In the genomic region with DNA sequence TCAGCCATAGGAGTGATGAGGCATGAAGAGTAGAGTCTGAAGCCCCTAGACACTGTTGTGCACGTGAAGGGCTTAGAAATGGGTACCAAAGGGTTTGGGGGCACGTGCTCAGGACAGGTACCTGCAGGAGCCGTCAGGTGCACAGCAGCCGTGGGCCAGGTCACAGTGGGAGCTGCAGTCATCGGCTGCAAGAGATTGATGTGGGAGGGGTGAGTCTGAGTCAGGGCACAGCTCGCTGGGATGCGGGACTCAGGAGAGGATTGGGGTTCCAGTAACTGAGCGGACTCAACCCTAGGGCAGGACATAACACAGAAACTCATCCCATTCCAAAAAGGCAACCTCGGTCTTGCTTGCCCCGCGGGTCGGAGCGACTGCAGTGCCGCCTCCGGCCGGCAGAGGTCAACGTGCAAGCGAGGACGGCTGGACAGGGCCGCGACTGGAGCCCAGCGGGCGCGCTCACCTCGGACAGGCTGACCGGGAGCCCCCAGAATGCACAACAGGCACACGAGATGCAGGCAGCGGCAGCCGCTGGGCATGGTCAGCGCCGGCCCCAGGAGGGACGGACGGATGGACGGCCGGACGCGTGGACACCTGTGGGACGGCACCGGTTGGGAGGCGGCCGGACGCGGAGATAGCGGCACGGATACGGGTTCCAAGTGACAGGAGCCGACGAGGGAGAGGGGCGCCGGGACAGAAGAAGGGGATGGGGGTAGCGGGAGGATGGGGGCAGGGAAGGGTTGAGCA, we compare ENCODE assay signal across 8 cellular contexts. TPM values are rescaled to one million over a fixed set of nuclear protein-coding genes. Genes with fewer than 3 reads are reported as not detected.
DNase-seq lines count a peak whose midpoint lies in the region; ATAC-seq, FAIRE-seq and TF ChIP-seq lines count a peak whose summit lies in the region.

No MANE protein-coding gene starts in this region.

- peak; percentile 68 for ATAC-seq in GM21723 (IDR thresholded peaks at IDR 0.05; ENCODE audit: unreplicated experiment)
- ATAC-seq in HG03432 (IDR thresholded peaks at IDR 0.05; ENCODE audit: unreplicated experiment): no peak

- no peak for FAIRE-seq in small intestine (lab: Jason Lieb, UNC)

- DNase-seq in BJ (ENCODE audit: low read depth) (no peak), NCI-H2196 (lab: John Stamatoyannopoulos, UW; ENCODE audit: unreplicated experiment) (peak; percentile 82), caudate nucleus (lab: John Stamatoyannopoulos, UW) (peak in 57 of 61 donors; percentile 35 to 85 (median 65)), immature natural killer cell (peak; percentile 58 to 63 (median 63)), small intestine (peak; percentile 67)
- peak; percentile 38 for DNase-seq in activated CD4-positive, CD25-positive, alpha-beta regulatory T cell treated with anti-CD3 and anti-CD28 coated beads, Interleukin-2, amount 50 U/mL, for 16 hours (ENCODE audit: low read depth, low spot score)

- H3K27me3 ChIP-seq in BJ (ENCODE audit: control insufficient read depth, insufficient read depth, low read length) (0 out of 2 replicates have a peak, but pooled peaks cover 2% of the 10 kb centered on the region), small intestine (ENCODE audit: control insufficient read depth in 2 of 2, insufficient read depth in 2 of 2, low read length in 2 of 2) (peaks cover 0 to 6% of the 10 kb centered on the region in 2 donors)

- no peaks in the 10 kb centered on the region for H3K9me3 ChIP-seq in small intestine (ENCODE audit: control insufficient read depth, low read depth)

- H3K4me1 ChIP-seq in small intestine (ENCODE audit: control insufficient read depth in 2 of 2, insufficient read depth in 1 of 2, low read depth in 1 of 2, low read length in 1 of 2): no peaks in the 10 kb centered on the region

- H3K27me3 Mint-ChIP-seq in immature natural killer cell (ENCODE audit: low read depth in 3 of 3): peaks cover 0 to 8% (median 3%) of the 10 kb centered on the region in 3 donors

- peaks cover 20% of the 10 kb centered on the region for H3K36me3 ChIP-seq in BJ (ENCODE audit: control insufficient read depth, insufficient read depth, low read length)
- H3K36me3 ChIP-seq in small intestine (ENCODE audit: control insufficient read depth in 2 of 2, insufficient read depth in 2 of 2, low read length in 2 of 2): peaks cover 11 to 14% of the 10 kb centered on the region in 2 donors

- peak overlapping the region in 1 of 6 donors; percentile 23 for H3K27ac Mint-ChIP-seq in immature natural killer cell

- CTCF ChIA-PET in BJ (lab: Yijun Ruan, JAX): interaction anchor here (0.6 to 8.0 kb wide), 17 partner anchors 10 to 260 kb away, joined by 3 to 134 read pairs (median 4); a partner anchor contains a TSS

- H3K27ac ChIP-seq in caudate nucleus (ENCODE audit: low read depth, low read length) (no peak overlapping the region), small intestine (ENCODE audit: low read depth in 1 of 2, low read length in 1 of 2) (no peak overlapping the region)

- 4 to 6% (median 5%) methylated on average over 47 to 51 of the region's 51 CpGs for WGBS in small intestine, 3 donors

- peak; percentile 98 for TF ChIP-seq CTCF in BJ (IDR thresholded peaks at IDR 0.05; ENCODE audit: insufficient read depth, low read depth, low read length)

- H3K36me3 Mint-ChIP-seq in immature natural killer cell: peaks cover 0 to 8% (median 0%) of the 10 kb centered on the region in 3 donors

- POLR2A ChIA-PET in BJ (lab: Charles Lee): interaction anchor here (0.5 kb wide), 1 partner anchor 33 kb away, joined by 7 read pairs; no protein-coding TSS in a partner anchor

- no peaks in the 10 kb centered on the region for H3K9me3 Mint-ChIP-seq in immature natural killer cell

- peaks cover 12 to 13% of the 10 kb centered on the region in 2 donors for H3K4me1 Mint-ChIP-seq in immature natural killer cell

- H3K4me3 ChIP-seq in BJ (ENCODE audit: low read depth, low read length): peak overlapping the region; percentile 62
- H3K4me3 ChIP-seq in small intestine (ENCODE audit: low read depth in 1 of 2, low read length in 2 of 2): peak overlapping the region; percentile 41 to 63

- peak overlapping the region; percentile 63 to 85 (median 79) for H3K4me3 Mint-ChIP-seq in immature natural killer cell

RNA-seq across cellular contexts. Expression of a gene that starts 0.9 kb away (rescaled TPM):
- polyA plus RNA-seq in BJ (2011; rRNA removed): 2.1 and 4.8 TPM in 2 replicates
- polyA minus RNA-seq in BJ (2011; rRNA and poly(A)+ RNA removed): 1.5 and 1.9 TPM in 2 replicates
- under 1 TPM in 1 of 3 donors, not detected in 2; 0.11 TPM for polyA plus RNA-seq in immature natural killer cell
- polyA plus RNA-seq in small intestine: under 1 TPM in 1 of 3 donors, not detected in 2; 0.72 TPM

RNA-seq across cellular contexts. Expression of a gene that starts 22.9 kb away (rescaled TPM):
- 17.5 and 29.0 TPM in 2 replicates for polyA plus RNA-seq in BJ (2011; rRNA removed)
- 10.3 and 10.4 TPM in 2 replicates for polyA minus RNA-seq in BJ (2011; rRNA and poly(A)+ RNA removed)
- polyA plus RNA-seq in immature natural killer cell: 10 to 100 TPM in 1 of 3 donors, 1 to 10 TPM in 2; 2.6 to 10.9 (median 3.4) TPM
- 10 to 100 TPM; 17.2 to 30.3 (median 29.3) TPM for polyA plus RNA-seq in small intestine

RNA-seq across cellular contexts. Expression of a gene that starts 27.1 kb away (rescaled TPM):
- polyA plus RNA-seq in BJ (2011; rRNA removed) (10.6 and 27.8 TPM in 2 replicates), immature natural killer cell (10 to 100 TPM in 2 of 3 donors, 1 to 10 TPM in 1; 8.1 to 23.6 (median 11.5) TPM), small intestine (10 to 100 TPM; 15.7 to 31.1 (median 21.3) TPM)
- 13.5 and 16.6 TPM in 2 replicates for polyA minus RNA-seq in BJ (2011; rRNA and poly(A)+ RNA removed)

RNA-seq across cellular contexts. Expression of a gene that starts 55.7 kb away (rescaled TPM):
- polyA plus RNA-seq in BJ (2011; rRNA removed): 0.15 and 0.33 TPM in 2 replicates
- 0.28 and 0.46 TPM in 2 replicates for polyA minus RNA-seq in BJ (2011; rRNA and poly(A)+ RNA removed)
- not detected for polyA plus RNA-seq in immature natural killer cell
- under 1 TPM; 0.22 to 0.54 (median 0.51) TPM for polyA plus RNA-seq in small intestine
